18 cellular contexts compared by ENCODE assay signal in the genomic region with DNA sequence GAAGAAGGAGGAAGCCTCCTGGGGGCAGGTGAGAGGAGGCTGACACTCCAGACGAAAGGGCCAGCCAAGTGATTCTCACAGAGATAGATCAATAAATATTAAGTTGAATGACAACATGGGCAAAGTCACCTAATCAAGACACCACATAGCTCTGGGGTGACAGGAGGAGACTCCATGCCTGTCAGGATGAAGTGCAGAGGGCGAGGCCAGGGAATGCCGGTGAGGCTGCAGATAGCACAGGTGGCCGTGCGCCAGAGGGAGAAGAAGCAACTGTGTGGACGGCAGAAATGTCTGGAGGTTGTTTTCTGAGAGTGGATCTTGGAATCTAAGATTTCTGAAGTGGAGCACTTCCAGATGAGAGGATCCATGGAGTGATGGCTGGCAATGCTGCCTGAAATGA.
DNase-seq lines count a peak whose midpoint lies in the region; ATAC-seq lines count a peak whose summit lies in the region.
"Had no signal": no experiment of that assay in that cellular context is flagged by ENCODE, and none has a peak within 500 bp of the region (broad histone marks: within the 10 kb centered on the region; RNA-seq: fewer than 3 reads in every experiment).

No MANE protein-coding gene starts in this region.

- no peak for ATAC-seq in activated naive CD8-positive, alpha-beta T cell treated with anti-CD3 and anti-CD28 coated beads, Interleukin-2, amount 50 U/mL, for 24 hours
- ATAC-seq: Panc1 had no signal

- H4K91ac ChIP-seq in neuronal stem cell (ENCODE audit: low read depth, low read length, poor library complexity), result no peak overlapping the region

- no peak overlapping the region for H2AK5ac ChIP-seq in neuronal stem cell (ENCODE audit: low read depth, low read length)

- H3K4me3 ChIP-seq in neuronal stem cell (ENCODE audit: low read length in 2 of 2), result no peak overlapping the region

- H3K23ac ChIP-seq in neuronal stem cell (ENCODE audit: low read depth, low read length, poor library complexity), result no peak overlapping the region

- no peak for DNase-seq in activated CD4-positive, alpha-beta memory T cell treated with anti-CD3 and anti-CD28 coated beads for 36 hours
- no peak for DNase-seq in activated CD4-positive, alpha-beta memory T cell treated with anti-CD3 and anti-CD28 coated beads, Interleukin-2, amount 10 ng/mL, durations not matched to agents 7 days and 5 days
- DNase-seq in activated naive CD8-positive, alpha-beta T cell treated with anti-CD3 and anti-CD28 coated beads, Interleukin-2, amount 50 U/mL, for 24 hours, result no peak
- DNase-seq in neuronal stem cell (ENCODE audit: low spot score) (no peak), NCI-H345 (lab: John Stamatoyannopoulos, UW) (no peak), medulla oblongata (ENCODE audit: extremely low spot score) (no peak)
- DNase-seq: GOT3; HCEC 1CT; NCI-H1105 treated with DMSO at 0.1 percent for 48 hours; NCI-H2029 treated with DMSO at 0.1 percent for 48 hours; NCI-H226; NCI-H524; NCI-H774; NK-92 treated with Interleukin-12 subunit alpha and Interleukin-12 subunit beta, amount 100 ng/mL, for 24 hours had no signal

- POLR2A ChIA-PET in activated CD4-positive, alpha-beta memory T cell treated with anti-CD3 and anti-CD28 coated beads for 36 hours (lab: Charles Lee), result interaction anchor here (0.8 to 2.8 kb wide), 6 partner anchors 12 to 186 kb away, joined by 3 to 45 read pairs (median 4); partner anchors contain the start of gene NEMP2
- POLR2A ChIA-PET in activated CD4-positive, alpha-beta memory T cell treated with anti-CD3 and anti-CD28 coated beads, Interleukin-2, amount 10 ng/mL, durations not matched to agents 7 days and 5 days (lab: Charles Lee), result no interaction called here

- H3K14ac ChIP-seq in neuronal stem cell (ENCODE audit: low read length), result no peak overlapping the region

- CTCF ChIA-PET in activated CD4-positive, alpha-beta memory T cell treated with anti-CD3 and anti-CD28 coated beads for 36 hours (lab: Charles Lee), result interaction anchor here (1.1 to 3.6 kb wide), 3 partner anchors 41 to 46 kb away, joined by 3 to 18 read pairs (median 6); no protein-coding TSS in a partner anchor
- CTCF ChIA-PET in activated CD4-positive, alpha-beta memory T cell treated with anti-CD3 and anti-CD28 coated beads, Interleukin-2, amount 10 ng/mL, durations not matched to agents 7 days and 5 days (lab: Charles Lee), result interaction anchor here (0.6 kb wide), 1 partner anchor 237 kb away, joined by 4 read pairs; no protein-coding TSS in a partner anchor

- H2BK5ac ChIP-seq in neuronal stem cell (ENCODE audit: low read length), result no peak overlapping the region

- H4K8ac ChIP-seq in neuronal stem cell (ENCODE audit: low read depth, low read length), result no peak overlapping the region

- H2AFZ ChIP-seq in neuronal stem cell (ENCODE audit: low read length), result no peak overlapping the region

- H3K36me3 ChIP-seq in neuronal stem cell (replicated peaks in 1 of 2; ENCODE audit: control insufficient read depth in 2 of 2, insufficient read depth in 2 of 2, low read length in 2 of 2), result no peaks in the 10 kb centered on the region

- H3K9me3 Mint-ChIP-seq in activated CD4-positive, alpha-beta memory T cell treated with anti-CD3 and anti-CD28 coated beads for 36 hours, result no peaks in the 10 kb centered on the region
- no peaks in the 10 kb centered on the region for H3K9me3 Mint-ChIP-seq in activated CD4-positive, alpha-beta memory T cell treated with anti-CD3 and anti-CD28 coated beads, Interleukin-2, amount 10 ng/mL, durations not matched to agents 7 days and 5 days
- no peaks in the 10 kb centered on the region for H3K9me3 Mint-ChIP-seq in activated naive CD8-positive, alpha-beta T cell (ENCODE audit: low read depth)
- peaks cover 3% of the 10 kb centered on the region for H3K9me3 Mint-ChIP-seq in activated naive CD8-positive, alpha-beta T cell treated with anti-CD3 and anti-CD28 coated beads, Interleukin-2, amount 50 U/mL, for 24 hours
- H3K9me3 Mint-ChIP-seq: IgD-negative memory B cell had no signal

- H2BK120ac ChIP-seq in neuronal stem cell (ENCODE audit: low read depth, low read length), result no peak overlapping the region

- no CpG with 5 or more reads among the region's 6 CpGs for WGBS in neuronal stem cell (ENCODE audit: extremely low coverage in 2 of 2, insufficient read length in 2 of 2, insufficient replicate concordance in 1 of 2), 2 donors

- H3K9me3 ChIP-seq in neuronal stem cell (replicated peaks in 1 of 2; ENCODE audit: control insufficient read depth in 2 of 2, insufficient read depth in 1 of 2, low read depth in 1 of 2, low read length in 2 of 2), result no peaks in the 10 kb centered on the region

- H3K4ac ChIP-seq in neuronal stem cell (ENCODE audit: low read length), result no peak overlapping the region

- no peak overlapping the region for H3K4me3 Mint-ChIP-seq in activated CD4-positive, alpha-beta memory T cell treated with anti-CD3 and anti-CD28 coated beads for 36 hours
- no peak overlapping the region for H3K4me3 Mint-ChIP-seq in activated CD4-positive, alpha-beta memory T cell treated with anti-CD3 and anti-CD28 coated beads, Interleukin-2, amount 10 ng/mL, durations not matched to agents 7 days and 5 days
- H3K4me3 Mint-ChIP-seq in activated naive CD8-positive, alpha-beta T cell, result no peak overlapping the region
- no peak overlapping the region for H3K4me3 Mint-ChIP-seq in activated naive CD8-positive, alpha-beta T cell treated with anti-CD3 and anti-CD28 coated beads, Interleukin-2, amount 50 U/mL, for 24 hours
- H3K4me3 Mint-ChIP-seq: CD14-positive monocyte, IgD-negative memory B cell had no signal

- no peaks in the 10 kb centered on the region for H3K27me3 ChIP-seq in neuronal stem cell (ENCODE audit: control insufficient read depth in 3 of 3, insufficient read depth in 3 of 3, low read depth in 1 of 3, low read length in 3 of 3)

- no peaks in the 10 kb centered on the region for H3K79me1 ChIP-seq in neuronal stem cell (ENCODE audit: low read depth, low read length)

- H2BK15ac ChIP-seq in neuronal stem cell (ENCODE audit: low read length), result no peak overlapping the region

- H3K4me2 ChIP-seq in neuronal stem cell (ENCODE audit: insufficient read depth, low read length, poor library complexity, severe bottlenecking), result no peak overlapping the region

- peak overlapping the region; percentile 4 for H3K18ac ChIP-seq in neuronal stem cell (ENCODE audit: low read length)

- H2BK12ac ChIP-seq in neuronal stem cell (ENCODE audit: low read length), result no peak overlapping the region

- no peak overlapping the region for H3K27ac ChIP-seq in neuronal stem cell (replicated peaks; ENCODE audit: low read length)

- H3K4me1 Mint-ChIP-seq in activated CD4-positive, alpha-beta memory T cell treated with anti-CD3 and anti-CD28 coated beads for 36 hours (ENCODE audit: low read depth), result peaks cover 81% of the 10 kb centered on the region
- peaks cover 51% of the 10 kb centered on the region for H3K4me1 Mint-ChIP-seq in activated CD4-positive, alpha-beta memory T cell treated with anti-CD3 and anti-CD28 coated beads, Interleukin-2, amount 10 ng/mL, durations not matched to agents 7 days and 5 days
- peaks cover 72% of the 10 kb centered on the region for H3K4me1 Mint-ChIP-seq in activated naive CD8-positive, alpha-beta T cell (ENCODE audit: low read depth)
- peaks cover 78% of the 10 kb centered on the region for H3K4me1 Mint-ChIP-seq in activated naive CD8-positive, alpha-beta T cell treated with anti-CD3 and anti-CD28 coated beads, Interleukin-2, amount 50 U/mL, for 24 hours
- H3K4me1 Mint-ChIP-seq: CD14-positive monocyte had no signal

- peak overlapping the region; percentile 97 for H3K27ac Mint-ChIP-seq in activated CD4-positive, alpha-beta memory T cell treated with anti-CD3 and anti-CD28 coated beads for 36 hours
- no peak overlapping the region for H3K27ac Mint-ChIP-seq in activated CD4-positive, alpha-beta memory T cell treated with anti-CD3 and anti-CD28 coated beads, Interleukin-2, amount 10 ng/mL, durations not matched to agents 7 days and 5 days
- peak overlapping the region; percentile 66 for H3K27ac Mint-ChIP-seq in activated naive CD8-positive, alpha-beta T cell
- no peak overlapping the region for H3K27ac Mint-ChIP-seq in activated naive CD8-positive, alpha-beta T cell treated with anti-CD3 and anti-CD28 coated beads, Interleukin-2, amount 50 U/mL, for 24 hours
- H3K27ac Mint-ChIP-seq: IgD-negative memory B cell had no signal

- H3K27me3 Mint-ChIP-seq in activated CD4-positive, alpha-beta memory T cell treated with anti-CD3 and anti-CD28 coated beads for 36 hours, result no peaks in the 10 kb centered on the region
- no peaks in the 10 kb centered on the region for H3K27me3 Mint-ChIP-seq in activated CD4-positive, alpha-beta memory T cell treated with anti-CD3 and anti-CD28 coated beads, Interleukin-2, amount 10 ng/mL, durations not matched to agents 7 days and 5 days
- H3K27me3 Mint-ChIP-seq in activated naive CD8-positive, alpha-beta T cell, result no peaks in the 10 kb centered on the region
- H3K27me3 Mint-ChIP-seq in activated naive CD8-positive, alpha-beta T cell treated with anti-CD3 and anti-CD28 coated beads, Interleukin-2, amount 50 U/mL, for 24 hours, result no peaks in the 10 kb centered on the region

- H3K4me1 ChIP-seq in neuronal stem cell (ENCODE audit: control insufficient read depth in 2 of 2, insufficient read depth in 1 of 2, low read depth in 1 of 2, low read length in 2 of 2), result no peaks in the 10 kb centered on the region

- H3K9ac ChIP-seq in neuronal stem cell (ENCODE audit: low read depth, low read length, poor library complexity), result no peak overlapping the region

- no peaks in the 10 kb centered on the region for H3K36me3 Mint-ChIP-seq in activated CD4-positive, alpha-beta memory T cell treated with anti-CD3 and anti-CD28 coated beads for 36 hours
- no peaks in the 10 kb centered on the region for H3K36me3 Mint-ChIP-seq in activated CD4-positive, alpha-beta memory T cell treated with anti-CD3 and anti-CD28 coated beads, Interleukin-2, amount 10 ng/mL, durations not matched to agents 7 days and 5 days (ENCODE audit: low read depth)
- peaks cover 3% of the 10 kb centered on the region for H3K36me3 Mint-ChIP-seq in activated naive CD8-positive, alpha-beta T cell
- H3K36me3 Mint-ChIP-seq in activated naive CD8-positive, alpha-beta T cell treated with anti-CD3 and anti-CD28 coated beads, Interleukin-2, amount 50 U/mL, for 24 hours (ENCODE audit: low read depth), result no peaks in the 10 kb centered on the region
- H3K36me3 Mint-ChIP-seq: CD14-positive monocyte, IgD-negative memory B cell had no signal

- intact Hi-C loops in activated CD4-positive, alpha-beta memory T cell treated with anti-CD3 and anti-CD28 coated beads for 36 hours (cut with micrococcal nuclease), result loop anchor here (5.0 kb wide), 2 partner anchors 302 to 1278 kb away; partner anchors contain the start of gene WDR75

Comparison
In these comparisons a context has a peak if more than half of its experiments do, and no peak if none do; other contexts are left out.
1. H3K27ac Mint-ChIP-seq: peak in activated CD4-positive, alpha-beta memory T cell treated with anti-CD3 and anti-CD28 coated beads for 36 hours (single experiment) and activated naive CD8-positive, alpha-beta T cell (single experiment); none in activated CD4-positive, alpha-beta memory T cell treated with anti-CD3 and anti-CD28 coated beads, Interleukin-2, amount 10 ng/mL, durations not matched to agents 7 days and 5 days (single experiment) and activated naive CD8-positive, alpha-beta T cell treated with anti-CD3 and anti-CD28 coated beads, Interleukin-2, amount 50 U/mL, for 24 hours (single experiment).